ENCODE assay signal across 8 cellular contexts in the genomic region with DNA sequence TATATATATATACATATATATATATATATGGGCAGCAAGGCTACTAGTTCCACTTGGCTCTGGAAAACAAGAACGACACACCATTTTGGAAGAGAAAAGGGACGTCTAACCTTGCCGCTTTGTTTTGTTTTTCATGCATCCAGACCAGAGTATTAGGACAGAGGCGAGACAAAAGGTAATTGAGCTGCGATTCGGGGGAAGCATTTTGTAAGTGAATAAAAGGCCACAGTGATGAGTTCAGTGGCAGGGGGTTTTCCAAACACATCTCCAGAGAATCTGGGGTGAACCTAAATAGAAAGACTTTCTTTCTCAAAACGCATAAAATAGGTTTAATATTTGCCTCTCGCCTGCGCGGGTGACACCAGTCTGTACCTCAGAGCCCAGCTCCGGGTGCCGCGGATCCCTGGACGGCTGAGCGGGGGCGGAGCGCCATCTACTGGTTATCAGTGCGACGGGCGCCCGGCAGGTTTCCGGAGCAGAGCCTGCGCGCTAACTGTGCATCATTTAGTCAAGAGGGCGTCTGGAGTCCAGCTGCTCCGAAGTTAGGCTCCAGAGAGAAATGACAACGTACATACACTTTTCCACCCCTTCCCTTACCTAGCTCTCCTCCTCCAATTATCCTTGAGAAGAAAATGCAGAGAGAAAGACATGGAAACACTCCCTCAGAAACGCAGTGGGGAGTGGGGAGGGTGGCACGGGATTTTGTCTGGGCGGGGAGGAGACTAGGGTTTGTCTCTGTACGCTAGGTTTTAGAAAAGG.
DNase-seq lines count a peak whose midpoint lies in the region; ATAC-seq and TF ChIP-seq lines count a peak whose summit lies in the region.

No MANE protein-coding gene starts in this region.

- no peak overlapping the region for H3K4me3 Mint-ChIP-seq in natural killer cell

- H3K27me3 Mint-ChIP-seq in natural killer cell (ENCODE audit: low read depth in 2 of 2): peaks cover 25 to 41% of the 10 kb centered on the region in 2 donors

- intact Hi-C loops in natural killer cell (cut with micrococcal nuclease): loop anchor here (1.0 to 5.0 kb wide), 3 partner anchors 537 to 1463 kb away; no protein-coding TSS in a partner anchor

- ATAC-seq in GM21447 (IDR thresholded peaks at IDR 0.05; ENCODE audit: unreplicated experiment) (peak; percentile 97), natural killer cell (peak; percentile 93 to 100 (median 99))

- peak; percentile 88 for TF ChIP-seq CTCF in natural killer cell (IDR thresholded peaks at IDR 0.05)

- H3K4me1 Mint-ChIP-seq in natural killer cell: peaks cover 7% of the 10 kb centered on the region in 2 donors

- no peaks in the 10 kb centered on the region for H3K36me3 Mint-ChIP-seq in natural killer cell

- H3K27ac Mint-ChIP-seq in natural killer cell: no peak overlapping the region

- H3K9me3 Mint-ChIP-seq in natural killer cell: no peaks in the 10 kb centered on the region

- DNase-seq in DMS114 treated with DMSO at 0.1 percent for 48 hours (lab: John Stamatoyannopoulos, UW; ENCODE audit: unreplicated experiment): peak; percentile 17
- peak in 71 of 76 experiments; percentile 1 to 86 (median 54) for DNase-seq in HUDEP-2 (lab: John Stamatoyannopoulos, UW; ENCODE audit: unreplicated experiment in 76 of 76)
- peak; percentile 90 to 93 for DNase-seq in activated T-cell treated with anti-CD3 and anti-CD28 coated beads, Interleukin-2, amount 50 U/mL, for 48 hours
- peak; percentile 65 for DNase-seq in fibroblast of gingiva (ENCODE audit: low read depth)
- DNase-seq in natural killer cell: peak; percentile 76
- DNase-seq in stimulated activated naive CD4-positive, alpha-beta T cell (lab: John Stamatoyannopoulos, UW): peak; percentile 45 to 86 (median 70)

TF ChIP-seq in PFSK-1, 5 proteins besides CTCF, POLR2A, EP300 and RAD21:
- TF ChIP-seq REST (IDR thresholded peaks at IDR 0.05; ENCODE audit: insufficient read depth in 1 of 2, low read depth in 2 of 2, low read length in 2 of 2) (no peak), FOXP2 (optimal IDR thresholded peaks at IDR 0.05; ENCODE audit: borderline replicate concordance, extremely low read depth, extremely low read length, insufficient read depth) (peak; percentile 16), TAF1 (IDR thresholded peaks at IDR 0.05; ENCODE audit: borderline replicate concordance, insufficient read depth, low read length) (no peak), POLR2AphosphoS5 (IDR thresholded peaks at IDR 0.05; ENCODE audit: low read depth, low read length) (no peak), SIN3A (IDR thresholded peaks at IDR 0.05; ENCODE audit: borderline replicate concordance, insufficient read depth, low read length) (no peak)

Comparison
In these comparisons a context has a peak if more than half of its experiments do, and no peak if none do; other contexts are left out.
1. Peak in every context shown above with its lines: DNase-seq and ATAC-seq.
2. DNase-seq: peak in every context shown above with its lines; median percentile 92 in activated T-cell treated with anti-CD3 and anti-CD28 coated beads, Interleukin-2, amount 50 U/mL, for 48 hours; 76 in natural killer cell; 70 in stimulated activated naive CD4-positive, alpha-beta T cell; 65 in fibroblast of gingiva; 54 in HUDEP-2; 17 in DMS114 treated with DMSO at 0.1 percent for 48 hours.